In the genomic region with DNA sequence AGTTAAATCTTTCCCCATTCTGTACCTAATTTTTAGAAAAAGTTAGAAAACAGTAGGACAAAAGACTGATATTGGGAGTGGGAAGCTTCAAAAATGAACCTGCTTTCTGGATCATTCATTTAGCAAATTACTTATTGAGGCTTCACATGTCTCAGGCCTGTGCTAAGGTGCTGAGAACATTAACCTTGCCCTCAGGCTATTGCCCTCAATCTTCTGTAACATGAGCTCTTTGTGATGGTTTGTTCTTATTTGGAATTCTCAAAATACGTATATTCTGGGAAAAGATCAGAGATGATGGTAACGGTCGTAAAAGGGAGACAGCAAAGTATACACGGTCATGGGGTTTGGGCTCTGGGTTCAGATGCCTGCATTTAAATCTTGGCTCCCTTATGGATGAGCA, we compare ENCODE assay signal across 3 cellular contexts.
TF ChIP-seq lines count a peak whose summit lies in the region.

No MANE protein-coding gene starts in this region.

TF ChIP-seq in GM23338, 12 proteins besides CTCF, POLR2A, EP300 and RAD21 (continued from another document and continues in another):
- TF ChIP-seq EZH2 (IDR thresholded peaks at IDR 0.05; ENCODE audit: low read depth, unreplicated experiment) (no peak), JUNB (IDR thresholded peaks at IDR 0.05; ENCODE audit: unreplicated experiment) (no peak), EZH2phosphoT487 (IDR thresholded peaks at IDR 0.05; ENCODE audit: unreplicated experiment) (no peak)
- TF ChIP-seq, protein P1, sequence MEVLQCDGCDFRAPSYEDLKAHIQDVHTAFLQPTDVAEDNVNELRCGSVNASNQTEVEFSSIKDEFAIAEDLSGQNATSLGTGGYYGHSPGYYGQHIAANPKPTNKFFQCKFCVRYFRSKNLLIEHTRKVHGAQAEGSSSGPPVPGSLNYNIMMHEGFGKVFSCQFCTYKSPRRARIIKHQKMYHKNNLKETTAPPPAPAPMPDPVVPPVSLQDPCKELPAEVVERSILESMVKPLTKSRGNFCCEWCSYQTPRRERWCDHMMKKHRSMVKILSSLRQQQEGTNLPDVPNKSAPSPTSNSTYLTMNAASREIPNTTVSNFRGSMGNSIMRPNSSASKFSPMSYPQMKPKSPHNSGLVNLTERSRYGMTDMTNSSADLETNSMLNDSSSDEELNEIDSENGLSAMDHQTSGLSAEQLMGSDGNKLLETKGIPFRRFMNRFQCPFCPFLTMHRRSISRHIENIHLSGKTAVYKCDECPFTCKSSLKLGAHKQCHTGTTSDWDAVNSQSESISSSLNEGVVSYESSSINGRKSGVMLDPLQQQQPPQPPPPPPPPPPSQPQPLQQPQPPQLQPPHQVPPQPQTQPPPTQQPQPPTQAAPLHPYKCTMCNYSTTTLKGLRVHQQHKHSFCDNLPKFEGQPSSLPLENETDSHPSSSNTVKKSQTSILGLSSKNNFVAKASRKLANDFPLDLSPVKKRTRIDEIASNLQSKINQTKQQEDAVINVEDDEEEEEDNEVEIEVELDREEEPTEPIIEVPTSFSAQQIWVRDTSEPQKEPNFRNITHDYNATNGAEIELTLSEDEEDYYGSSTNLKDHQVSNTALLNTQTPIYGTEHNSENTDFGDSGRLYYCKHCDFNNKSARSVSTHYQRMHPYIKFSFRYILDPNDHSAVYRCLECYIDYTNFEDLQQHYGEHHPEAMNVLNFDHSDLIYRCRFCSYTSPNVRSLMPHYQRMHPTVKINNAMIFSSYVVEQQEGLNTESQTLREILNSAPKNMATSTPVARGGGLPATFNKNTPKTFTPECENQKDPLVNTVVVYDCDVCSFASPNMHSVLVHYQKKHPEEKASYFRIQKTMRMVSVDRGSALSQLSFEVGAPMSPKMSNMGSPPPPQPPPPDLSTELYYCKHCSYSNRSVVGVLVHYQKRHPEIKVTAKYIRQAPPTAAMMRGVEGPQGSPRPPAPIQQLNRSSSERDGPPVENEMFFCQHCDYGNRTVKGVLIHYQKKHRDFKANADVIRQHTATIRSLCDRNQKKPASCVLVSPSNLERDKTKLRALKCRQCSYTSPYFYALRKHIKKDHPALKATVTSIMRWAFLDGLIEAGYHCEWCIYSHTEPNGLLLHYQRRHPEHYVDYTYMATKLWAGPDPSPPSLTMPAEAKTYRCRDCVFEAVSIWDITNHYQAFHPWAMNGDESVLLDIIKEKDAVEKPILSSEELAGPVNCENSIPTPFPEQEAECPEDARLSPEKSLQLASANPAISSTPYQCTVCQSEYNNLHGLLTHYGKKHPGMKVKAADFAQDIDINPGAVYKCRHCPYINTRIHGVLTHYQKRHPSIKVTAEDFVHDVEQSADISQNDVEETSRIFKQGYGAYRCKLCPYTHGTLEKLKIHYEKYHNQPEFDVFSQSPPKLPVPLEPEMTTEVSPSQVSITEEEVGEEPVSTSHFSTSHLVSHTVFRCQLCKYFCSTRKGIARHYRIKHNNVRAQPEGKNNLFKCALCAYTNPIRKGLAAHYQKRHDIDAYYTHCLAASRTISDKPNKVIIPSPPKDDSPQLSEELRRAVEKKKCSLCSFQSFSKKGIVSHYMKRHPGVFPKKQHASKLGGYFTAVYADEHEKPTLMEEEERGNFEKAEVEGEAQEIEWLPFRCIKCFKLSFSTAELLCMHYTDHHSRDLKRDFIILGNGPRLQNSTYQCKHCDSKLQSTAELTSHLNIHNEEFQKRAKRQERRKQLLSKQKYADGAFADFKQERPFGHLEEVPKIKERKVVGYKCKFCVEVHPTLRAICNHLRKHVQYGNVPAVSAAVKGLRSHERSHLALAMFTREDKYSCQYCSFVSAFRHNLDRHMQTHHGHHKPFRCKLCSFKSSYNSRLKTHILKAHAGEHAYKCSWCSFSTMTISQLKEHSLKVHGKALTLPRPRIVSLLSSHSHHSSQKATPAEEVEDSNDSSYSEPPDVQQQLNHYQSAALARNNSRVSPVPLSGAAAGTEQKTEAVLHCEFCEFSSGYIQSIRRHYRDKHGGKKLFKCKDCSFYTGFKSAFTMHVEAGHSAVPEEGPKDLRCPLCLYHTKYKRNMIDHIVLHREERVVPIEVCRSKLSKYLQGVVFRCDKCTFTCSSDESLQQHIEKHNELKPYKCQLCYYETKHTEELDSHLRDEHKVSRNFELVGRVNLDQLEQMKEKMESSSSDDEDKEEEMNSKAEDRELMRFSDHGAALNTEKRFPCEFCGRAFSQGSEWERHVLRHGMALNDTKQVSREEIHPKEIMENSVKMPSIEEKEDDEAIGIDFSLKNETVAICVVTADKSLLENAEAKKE (CRISPR knock-in tag; IDR thresholded peaks at IDR 0.05) = no peak

TF ChIP-seq in HEK293T, 16 proteins besides CTCF, POLR2A, EP300 and RAD21 (continued from another document):
- TF ChIP-seq, protein P2, sequence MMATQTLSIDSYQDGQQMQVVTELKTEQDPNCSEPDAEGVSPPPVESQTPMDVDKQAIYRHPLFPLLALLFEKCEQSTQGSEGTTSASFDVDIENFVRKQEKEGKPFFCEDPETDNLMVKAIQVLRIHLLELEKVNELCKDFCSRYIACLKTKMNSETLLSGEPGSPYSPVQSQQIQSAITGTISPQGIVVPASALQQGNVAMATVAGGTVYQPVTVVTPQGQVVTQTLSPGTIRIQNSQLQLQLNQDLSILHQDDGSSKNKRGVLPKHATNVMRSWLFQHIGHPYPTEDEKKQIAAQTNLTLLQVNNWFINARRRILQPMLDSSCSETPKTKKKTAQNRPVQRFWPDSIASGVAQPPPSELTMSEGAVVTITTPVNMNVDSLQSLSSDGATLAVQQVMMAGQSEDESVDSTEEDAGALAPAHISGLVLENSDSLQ (IDR thresholded peaks at IDR 0.05) = no peak
- TF ChIP-seq FOXA1 (IDR thresholded peaks at IDR 0.05) (no peak), BHLHE40 (IDR thresholded peaks at IDR 0.05; ENCODE audit: borderline replicate concordance) (no peak), ARNT (IDR thresholded peaks at IDR 0.05) (no peak)

TF ChIP-seq in WTC11, 78 proteins besides CTCF, POLR2A, EP300 and RAD21 (continued from another document):
- TF ChIP-seq, protein P3, sequence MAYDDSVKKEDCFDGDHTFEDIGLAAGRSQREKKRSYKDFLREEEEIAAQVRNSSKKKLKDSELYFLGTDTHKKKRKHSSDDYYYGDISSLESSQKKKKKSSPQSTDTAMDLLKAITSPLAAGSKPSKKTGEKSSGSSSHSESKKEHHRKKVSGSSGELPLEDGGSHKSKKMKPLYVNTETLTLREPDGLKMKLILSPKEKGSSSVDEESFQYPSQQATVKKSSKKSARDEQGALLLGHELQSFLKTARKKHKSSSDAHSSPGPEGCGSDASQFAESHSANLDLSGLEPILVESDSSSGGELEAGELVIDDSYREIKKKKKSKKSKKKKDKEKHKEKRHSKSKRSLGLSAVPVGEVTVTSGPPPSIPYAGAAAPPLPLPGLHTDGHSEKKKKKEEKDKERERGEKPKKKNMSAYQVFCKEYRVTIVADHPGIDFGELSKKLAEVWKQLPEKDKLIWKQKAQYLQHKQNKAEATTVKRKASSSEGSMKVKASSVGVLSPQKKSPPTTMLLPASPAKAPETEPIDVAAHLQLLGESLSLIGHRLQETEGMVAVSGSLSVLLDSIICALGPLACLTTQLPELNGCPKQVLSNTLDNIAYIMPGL (CRISPR knock-in tag; IDR thresholded peaks at IDR 0.05) = no peak
- TF ChIP-seq, protein P4, sequence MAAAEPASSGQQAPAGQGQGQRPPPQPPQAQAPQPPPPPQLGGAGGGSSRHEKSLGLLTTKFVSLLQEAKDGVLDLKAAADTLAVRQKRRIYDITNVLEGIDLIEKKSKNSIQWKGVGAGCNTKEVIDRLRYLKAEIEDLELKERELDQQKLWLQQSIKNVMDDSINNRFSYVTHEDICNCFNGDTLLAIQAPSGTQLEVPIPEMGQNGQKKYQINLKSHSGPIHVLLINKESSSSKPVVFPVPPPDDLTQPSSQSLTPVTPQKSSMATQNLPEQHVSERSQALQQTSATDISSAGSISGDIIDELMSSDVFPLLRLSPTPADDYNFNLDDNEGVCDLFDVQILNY (CRISPR knock-in tag; IDR thresholded peaks at IDR 0.05) = no peak
- no peak for TF ChIP-seq NR1H2 (CRISPR knock-in tag; IDR thresholded peaks at IDR 0.05)
